7 cellular contexts compared by ENCODE assay signal in the genomic region with DNA sequence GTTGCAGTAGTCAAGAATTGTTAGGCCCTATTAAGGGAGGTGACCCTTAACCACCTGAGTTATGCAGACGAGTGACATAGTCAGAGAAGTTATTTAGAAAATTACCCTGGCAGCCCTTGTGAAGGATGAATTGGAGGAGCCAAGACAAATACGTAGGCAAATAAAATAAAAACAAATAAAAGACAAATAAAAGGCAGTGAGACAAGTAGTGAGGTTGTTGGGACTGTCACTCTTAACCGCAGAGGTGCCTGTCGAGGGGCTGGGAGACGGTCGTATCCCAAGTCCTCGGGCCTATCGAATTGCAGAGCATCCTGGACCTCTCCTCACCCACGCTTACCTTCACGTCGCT. TPM values are rescaled to one million over a fixed set of nuclear protein-coding genes. Genes with fewer than 3 reads are reported as not detected.
DNase-seq lines count a peak whose midpoint lies in the region; ATAC-seq and TF ChIP-seq lines count a peak whose summit lies in the region.

No MANE protein-coding gene starts in this region.

- no peaks in the 10 kb centered on the region for H3K36me3 ChIP-seq in HEK293 (ENCODE audit: control insufficient read depth in 2 of 2, insufficient read depth in 1 of 2, low read length in 2 of 2)
- no peaks in the 10 kb centered on the region for H3K36me3 ChIP-seq in subcutaneous abdominal adipose tissue (ENCODE audit: control insufficient read depth in 5 of 5, insufficient read depth in 5 of 5, low read length in 5 of 5)

- peak in 1 of 2 donors; percentile 1 for ATAC-seq in activated naive CD4-positive, alpha-beta T cell treated with anti-CD3 and anti-CD28 coated beads, Interleukin-2, amount 50 U/mL, for 72 hours
- ATAC-seq in left colon (peak; percentile 53), HG02852 (IDR thresholded peaks at IDR 0.05; ENCODE audit: unreplicated experiment) (no peak)

- H3K27ac Mint-ChIP-seq in activated naive CD4-positive, alpha-beta T cell treated with anti-CD3 and anti-CD28 coated beads, Interleukin-2, amount 50 U/mL, for 72 hours: peak overlapping the region; percentile 92 to 98

- TF ChIP-seq CTCF in HEK293 (tag by site-specific recombination; IDR thresholded peaks at IDR 0.05): no peak

- H3K4me3 ChIP-seq in HEK293 (ENCODE audit: low read depth, low read length) (peak overlapping the region; percentile 60), subcutaneous abdominal adipose tissue (ENCODE audit: low read depth in 1 of 5, low read length in 5 of 5) (peak overlapping the region; percentile 56 to 82 (median 72))

- H3K4me1 ChIP-seq in HEK293 (ENCODE audit: control insufficient read depth, insufficient read depth, low read length): no peaks in the 10 kb centered on the region
- H3K4me1 ChIP-seq in subcutaneous abdominal adipose tissue (ENCODE audit: control insufficient read depth in 5 of 5, insufficient read depth in 5 of 5, low read length in 5 of 5): peaks cover 0 to 17% (median 15%) of the 10 kb centered on the region in 5 donors

- in situ Hi-C loops in ACHN (cut with HindIII; ENCODE audit: low pct_ligation_motif_present, low pct_unique_long_range_greater_than_20kb, low sequenced_read_pairs): no loop called here

- H3K9me3 ChIP-seq in HEK293 (ENCODE audit: control insufficient read depth, insufficient read depth, low read depth, low read length) (no peaks in the 10 kb centered on the region; the same call in 1 of the 2 replicates), subcutaneous abdominal adipose tissue (ENCODE audit: control insufficient read depth in 5 of 5, low read length in 5 of 5) (no peaks in the 10 kb centered on the region)

- no peaks in the 10 kb centered on the region for H3K36me3 Mint-ChIP-seq in activated naive CD4-positive, alpha-beta T cell treated with anti-CD3 and anti-CD28 coated beads, Interleukin-2, amount 50 U/mL, for 72 hours

- peak overlapping the region in 1 of 5 donors; percentile 20 for H3K9ac ChIP-seq in subcutaneous abdominal adipose tissue (ENCODE audit: low read length in 5 of 5)

- CTCF ChIA-PET in HEK293 (lab: Yijun Ruan, JAX): interaction anchor here (0.6 to 1.1 kb wide), 4 partner anchors 73 to 254 kb away, joined by 3 to 4 read pairs (median 4); no protein-coding TSS in a partner anchor

- H3K27ac ChIP-seq in HEK293 (ENCODE audit: extremely low read depth, low read depth, low read length) (no peak overlapping the region), subcutaneous abdominal adipose tissue (ENCODE audit: low read depth, low read length) (no peak overlapping the region)

- no peak for DNase-seq in activated naive CD4-positive, alpha-beta T cell treated with anti-CD3 and anti-CD28 coated beads, Interleukin-2, amount 50 U/mL, for 72 hours (ENCODE audit: low spot score in 2 of 2)
- DNase-seq in left colon (no peak), ACHN (no peak), NCI-H446 treated with DMSO at 0.1 percent for 48 hours (lab: John Stamatoyannopoulos, UW) (no peak)

- intact Hi-C loops in left colon (cut with DNase I, micrococcal nuclease): loop anchor here in 1 of 2 donors (10.0 kb wide), 1 partner anchor 161 kb away; no protein-coding TSS in a partner anchor

- H3K9me3 Mint-ChIP-seq in activated naive CD4-positive, alpha-beta T cell treated with anti-CD3 and anti-CD28 coated beads, Interleukin-2, amount 50 U/mL, for 72 hours: no peaks in the 10 kb centered on the region

- H3K27me3 ChIP-seq in subcutaneous abdominal adipose tissue (ENCODE audit: control insufficient read depth in 5 of 5, insufficient read depth in 4 of 5, low read length in 5 of 5): peaks cover 0 to 13% (median 5%) of the 10 kb centered on the region in 5 donors

- POLR2A ChIA-PET in HEK293 (lab: Yijun Ruan, JAX): interaction anchor here (0.8 to 1.3 kb wide), 2 partner anchors 58 to 1279 kb away, joined by 4 to 8 read pairs; partner anchors contain the start of gene ZC4H2

TF ChIP-seq in HEK293, 187 proteins besides CTCF, POLR2A, EP300 and RAD21 (continues in another document):
- TF ChIP-seq ATF2 (tag by site-specific recombination; IDR thresholded peaks at IDR 0.05; ENCODE audit: low read depth) (no peak), PBX3 (CRISPR knock-in tag; IDR thresholded peaks at IDR 0.05) (no peak), ZNF335 (tag by site-specific recombination; conservative IDR thresholded peaks at IDR 0.05) (0 out of 2 replicates have a peak, but pooled peaks have one; percentile 32), PATZ1 (tag by site-specific recombination; IDR thresholded peaks at IDR 0.05) (no peak), ZBTB11 (tag by site-specific recombination; conservative IDR thresholded peaks at IDR 0.05; ENCODE audit: low read depth) (no peak)

RNA-seq across cellular contexts. Expression of gene ZC3H12B, which starts 0.4 kb away (rescaled TPM):
- 1 to 10 TPM; 1.4 to 1.7 TPM for total RNA-seq in activated naive CD4-positive, alpha-beta T cell treated with anti-CD3 and anti-CD28 coated beads, Interleukin-2, amount 50 U/mL, for 72 hours
- 1 to 10 TPM; 3.1 to 3.4 TPM for total RNA-seq in left colon

RNA-seq across cellular contexts. Expression of gene ZC4H2, which starts 58.0 kb away (rescaled TPM):
- total RNA-seq in activated naive CD4-positive, alpha-beta T cell treated with anti-CD3 and anti-CD28 coated beads, Interleukin-2, amount 50 U/mL, for 72 hours: 10 to 100 TPM; 17.5 to 17.9 TPM
- total RNA-seq in left colon: 10 to 100 TPM in 1 of 2 donors, 1 to 10 TPM in 1; 8.4 to 10.2 TPM
